ENCODE assay signal across 1 cellular context in genomic region chr16:12538667-12539081, GRCh38.
TF ChIP-seq lines count a peak whose summit lies in the region.

No MANE protein-coding gene starts in this region.

TF ChIP-seq in GM12878, 131 proteins besides CTCF, POLR2A, EP300 and RAD21 (continued from another document):
- peak; percentile 49 for TF ChIP-seq USF1 (IDR thresholded peaks at IDR 0.05; ENCODE audit: borderline replicate concordance, extremely low read length, insufficient read depth, low read depth, low read length)
- no peak for TF ChIP-seq IKZF1 (conservative IDR thresholded peaks at IDR 0.05)
- no peak for TF ChIP-seq GABPA (IDR thresholded peaks at IDR 0.05; ENCODE audit: low read depth)
- TF ChIP-seq E4F1 (IDR thresholded peaks at IDR 0.05; ENCODE audit: borderline replicate concordance, partially characterized antibody) = no peak
- no peak for TF ChIP-seq ESRRA (IDR thresholded peaks at IDR 0.05; ENCODE audit: low read length)
- no peak for TF ChIP-seq RBBP5 (conservative IDR thresholded peaks at IDR 0.05)
- no peak for TF ChIP-seq ZNF217 (IDR thresholded peaks at IDR 0.05)
- no peak for TF ChIP-seq GATAD2B (conservative IDR thresholded peaks at IDR 0.05; ENCODE audit: low read depth)
- no peak for TF ChIP-seq PKNOX1 (IDR thresholded peaks at IDR 0.05)
- TF ChIP-seq CBFB (IDR thresholded peaks at IDR 0.05; ENCODE audit: low read depth) = no peak
- TF ChIP-seq PAX5 (IDR thresholded peaks at IDR 0.05; ENCODE audit: borderline replicate concordance, low read depth, low read length) = no peak
- no peak for TF ChIP-seq JUNB (IDR thresholded peaks at IDR 0.05)
- TF ChIP-seq MTA3 (IDR thresholded peaks at IDR 0.05; ENCODE audit: borderline replicate concordance, low read length) = no peak
- TF ChIP-seq STAT1 (conservative IDR thresholded peaks at IDR 0.05) = no peak
- TF ChIP-seq BHLHE40 (IDR thresholded peaks at IDR 0.05; ENCODE audit: borderline replicate concordance in 1 of 2, low read depth in 2 of 2, low read length in 1 of 2) = peak in 1 of 2 experiments; percentile 50; a peak in 2 of 4 replicates
- no peak for TF ChIP-seq SUZ12 (IDR thresholded peaks at IDR 0.05; ENCODE audit: unreplicated experiment)
- TF ChIP-seq MYC (IDR thresholded peaks at IDR 0.05; ENCODE audit: insufficient read depth, insufficient read length, insufficient replicate concordance, low read length, severe bottlenecking) = no peak
- no peak for TF ChIP-seq RB1 (IDR thresholded peaks at IDR 0.05; ENCODE audit: borderline replicate concordance)
- TF ChIP-seq, protein P1, sequence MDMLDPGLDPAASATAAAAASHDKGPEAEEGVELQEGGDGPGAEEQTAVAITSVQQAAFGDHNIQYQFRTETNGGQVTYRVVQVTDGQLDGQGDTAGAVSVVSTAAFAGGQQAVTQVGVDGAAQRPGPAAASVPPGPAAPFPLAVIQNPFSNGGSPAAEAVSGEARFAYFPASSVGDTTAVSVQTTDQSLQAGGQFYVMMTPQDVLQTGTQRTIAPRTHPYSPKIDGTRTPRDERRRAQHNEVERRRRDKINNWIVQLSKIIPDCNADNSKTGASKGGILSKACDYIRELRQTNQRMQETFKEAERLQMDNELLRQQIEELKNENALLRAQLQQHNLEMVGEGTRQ (IDR thresholded peaks at IDR 0.05; ENCODE audit: borderline replicate concordance, low read depth, low read length) = peak; percentile 4; the same call in 1 of the 2 replicates
- TF ChIP-seq RFX5 (IDR thresholded peaks at IDR 0.05; ENCODE audit: low read depth, low read length) = no peak
- TF ChIP-seq, protein P2, sequence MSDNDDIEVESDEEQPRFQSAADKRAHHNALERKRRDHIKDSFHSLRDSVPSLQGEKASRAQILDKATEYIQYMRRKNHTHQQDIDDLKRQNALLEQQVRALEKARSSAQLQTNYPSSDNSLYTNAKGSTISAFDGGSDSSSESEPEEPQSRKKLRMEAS (IDR thresholded peaks at IDR 0.05; ENCODE audit: low read depth, low read length) = no peak
- TF ChIP-seq BACH1 (IDR thresholded peaks at IDR 0.05; ENCODE audit: borderline replicate concordance) = 0 out of 2 replicates have a peak, but pooled peaks have one; percentile 21
- TF ChIP-seq SMAD1 (IDR thresholded peaks at IDR 0.05; ENCODE audit: low read depth, partially characterized antibody) = no peak
- no peak for TF ChIP-seq NKRF (conservative IDR thresholded peaks at IDR 0.05)
- TF ChIP-seq, protein P3, sequence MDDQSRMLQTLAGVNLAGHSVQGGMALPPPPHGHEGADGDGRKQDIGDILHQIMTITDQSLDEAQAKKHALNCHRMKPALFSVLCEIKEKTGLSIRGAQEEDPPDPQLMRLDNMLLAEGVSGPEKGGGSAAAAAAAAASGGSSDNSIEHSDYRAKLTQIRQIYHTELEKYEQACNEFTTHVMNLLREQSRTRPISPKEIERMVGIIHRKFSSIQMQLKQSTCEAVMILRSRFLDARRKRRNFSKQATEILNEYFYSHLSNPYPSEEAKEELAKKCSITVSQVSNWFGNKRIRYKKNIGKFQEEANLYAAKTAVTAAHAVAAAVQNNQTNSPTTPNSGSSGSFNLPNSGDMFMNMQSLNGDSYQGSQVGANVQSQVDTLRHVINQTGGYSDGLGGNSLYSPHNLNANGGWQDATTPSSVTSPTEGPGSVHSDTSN (IDR thresholded peaks at IDR 0.05; ENCODE audit: insufficient replicate concordance, low read depth, low read length) = no peak
- peak; percentile 82 for TF ChIP-seq RAD51 (IDR thresholded peaks at IDR 0.05)
- no peak for TF ChIP-seq PML (IDR thresholded peaks at IDR 0.05; ENCODE audit: low read length)
- TF ChIP-seq SIN3A (IDR thresholded peaks at IDR 0.05; ENCODE audit: low read depth, low read length) = no peak
- TF ChIP-seq, protein P4, sequence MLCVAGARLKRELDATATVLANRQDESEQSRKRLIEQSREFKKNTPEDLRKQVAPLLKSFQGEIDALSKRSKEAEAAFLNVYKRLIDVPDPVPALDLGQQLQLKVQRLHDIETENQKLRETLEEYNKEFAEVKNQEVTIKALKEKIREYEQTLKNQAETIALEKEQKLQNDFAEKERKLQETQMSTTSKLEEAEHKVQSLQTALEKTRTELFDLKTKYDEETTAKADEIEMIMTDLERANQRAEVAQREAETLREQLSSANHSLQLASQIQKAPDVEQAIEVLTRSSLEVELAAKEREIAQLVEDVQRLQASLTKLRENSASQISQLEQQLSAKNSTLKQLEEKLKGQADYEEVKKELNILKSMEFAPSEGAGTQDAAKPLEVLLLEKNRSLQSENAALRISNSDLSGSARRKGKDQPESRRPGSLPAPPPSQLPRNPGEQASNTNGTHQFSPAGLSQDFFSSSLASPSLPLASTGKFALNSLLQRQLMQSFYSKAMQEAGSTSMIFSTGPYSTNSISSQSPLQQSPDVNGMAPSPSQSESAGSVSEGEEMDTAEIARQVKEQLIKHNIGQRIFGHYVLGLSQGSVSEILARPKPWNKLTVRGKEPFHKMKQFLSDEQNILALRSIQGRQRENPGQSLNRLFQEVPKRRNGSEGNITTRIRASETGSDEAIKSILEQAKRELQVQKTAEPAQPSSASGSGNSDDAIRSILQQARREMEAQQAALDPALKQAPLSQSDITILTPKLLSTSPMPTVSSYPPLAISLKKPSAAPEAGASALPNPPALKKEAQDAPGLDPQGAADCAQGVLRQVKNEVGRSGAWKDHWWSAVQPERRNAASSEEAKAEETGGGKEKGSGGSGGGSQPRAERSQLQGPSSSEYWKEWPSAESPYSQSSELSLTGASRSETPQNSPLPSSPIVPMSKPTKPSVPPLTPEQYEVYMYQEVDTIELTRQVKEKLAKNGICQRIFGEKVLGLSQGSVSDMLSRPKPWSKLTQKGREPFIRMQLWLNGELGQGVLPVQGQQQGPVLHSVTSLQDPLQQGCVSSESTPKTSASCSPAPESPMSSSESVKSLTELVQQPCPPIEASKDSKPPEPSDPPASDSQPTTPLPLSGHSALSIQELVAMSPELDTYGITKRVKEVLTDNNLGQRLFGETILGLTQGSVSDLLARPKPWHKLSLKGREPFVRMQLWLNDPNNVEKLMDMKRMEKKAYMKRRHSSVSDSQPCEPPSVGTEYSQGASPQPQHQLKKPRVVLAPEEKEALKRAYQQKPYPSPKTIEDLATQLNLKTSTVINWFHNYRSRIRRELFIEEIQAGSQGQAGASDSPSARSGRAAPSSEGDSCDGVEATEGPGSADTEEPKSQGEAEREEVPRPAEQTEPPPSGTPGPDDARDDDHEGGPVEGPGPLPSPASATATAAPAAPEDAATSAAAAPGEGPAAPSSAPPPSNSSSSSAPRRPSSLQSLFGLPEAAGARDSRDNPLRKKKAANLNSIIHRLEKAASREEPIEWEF (IDR thresholded peaks at IDR 0.05; ENCODE audit: insufficient replicate concordance, low read depth, low read length) = no peak
- TF ChIP-seq E2F8 (IDR thresholded peaks at IDR 0.05; ENCODE audit: low read depth, partially characterized antibody) = no peak
- TF ChIP-seq IKZF2 (IDR thresholded peaks at IDR 0.05) = peak in 1 of 2 experiments; percentile 17; a peak in 1 of 4 replicates
- TF ChIP-seq TARDBP (IDR thresholded peaks at IDR 0.05; ENCODE audit: borderline replicate concordance) = no peak
